ENCODE assay signal across 8 cellular contexts in the genomic region with DNA sequence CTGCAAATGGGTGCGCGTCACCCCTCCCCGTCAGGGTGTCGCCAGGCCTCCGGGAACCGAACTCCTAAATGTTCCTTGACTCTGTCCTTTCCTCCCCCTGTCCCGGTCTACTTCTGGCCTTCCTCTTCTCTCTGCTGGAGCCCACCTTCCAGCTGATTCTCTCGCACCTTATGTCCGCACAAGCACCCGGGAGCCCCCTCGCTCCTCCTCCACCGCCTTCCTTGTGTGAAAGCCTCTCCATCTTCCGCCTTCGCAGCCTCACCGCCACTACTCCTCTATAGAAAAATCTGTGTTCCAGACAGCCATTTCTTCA. TPM values are rescaled to one million over a fixed set of nuclear protein-coding genes. Genes with fewer than 3 reads are reported as not detected.
DNase-seq lines count a peak whose midpoint lies in the region; ATAC-seq, FAIRE-seq and TF ChIP-seq lines count a peak whose summit lies in the region.

No MANE protein-coding gene starts in this region.

- TF ChIP-seq CTCF in Caco-2 (IDR thresholded peaks at IDR 0.05; ENCODE audit: insufficient read depth in 1 of 2, low read depth in 1 of 2, low read length in 1 of 2, severe bottlenecking in 1 of 2, unreplicated experiment in 1 of 2) (no peak), Peyer's patch (IDR thresholded peaks at IDR 0.05) (no peak), pancreas (IDR thresholded peaks at IDR 0.05) (no peak)

- no peak for DNase-seq in Caco-2
- DNase-seq in Peyer's patch = no peak
- no peak for DNase-seq in pancreas
- DNase-seq in midbrain (lab: John Stamatoyannopoulos, UW) = no peak
- no peak for DNase-seq in NCI-H2107 (lab: John Stamatoyannopoulos, UW)
- no peak for DNase-seq in HCEC 1CT

- no peaks in the 10 kb centered on the region for H3K27me3 ChIP-seq in Caco-2 (replicated peaks; ENCODE audit: control insufficient read depth, insufficient read depth, low read length)
- H3K27me3 ChIP-seq in Peyer's patch = no peaks in the 10 kb centered on the region
- H3K27me3 ChIP-seq in esophagus (ENCODE audit: control insufficient read depth in 1 of 2, insufficient read depth in 2 of 2, low read length in 2 of 2) = no peaks in the 10 kb centered on the region
- H3K27me3 ChIP-seq in pancreas = no peaks in the 10 kb centered on the region

- no peak for TF ChIP-seq POLR2A in Peyer's patch (IDR thresholded peaks at IDR 0.05)

- BruUV-seq in Caco-2 (replicated peaks; lab: Mats Ljungman, UMichigan) = no TSS peak

- H3K27me3 Mint-ChIP-seq in Caco-2 (ENCODE audit: insufficient read depth, unreplicated experiment) = no peaks in the 10 kb centered on the region

- H3K9me3 ChIP-seq in Caco-2 (no peaks in the 10 kb centered on the region), Peyer's patch (no peaks in the 10 kb centered on the region), esophagus (ENCODE audit: control insufficient read depth in 2 of 2, insufficient read depth in 1 of 2, low read depth in 1 of 2, low read length in 1 of 2) (no peaks in the 10 kb centered on the region), pancreas (no peaks in the 10 kb centered on the region)

- no peaks in the 10 kb centered on the region for H3K9me3 Mint-ChIP-seq in Caco-2 (ENCODE audit: unreplicated experiment)

- intact Hi-C loops in Caco-2 (cut with micrococcal nuclease; ENCODE audit: unreplicated experiment) = no loop called here
- intact Hi-C loops in pancreas (cut with DNase I) = loop anchor here in 1 of 3 donors (10.0 kb wide), 1 partner anchor 162 kb away; no protein-coding TSS in a partner anchor

- ATAC-seq in pancreas (no peak), GM19397 (IDR thresholded peaks at IDR 0.05; ENCODE audit: unreplicated experiment) (no peak)

- H3K4me3 ChIP-seq in Caco-2 (ENCODE audit: low read depth, low read length) (peak overlapping the region; percentile 81), Peyer's patch (peak overlapping the region; percentile 58 to 93 (median 78)), esophagus (ENCODE audit: low read depth in 1 of 2, low read length in 2 of 2) (peak overlapping the region; percentile 60 to 66), pancreas (peak overlapping the region; percentile 69 to 85 (median 80))

- H3K4me1 ChIP-seq in Caco-2 (peaks cover 17% of the 10 kb centered on the region), Peyer's patch (peaks cover 0 to 18% (median 3%) of the 10 kb centered on the region in 4 donors), esophagus (ENCODE audit: control insufficient read depth in 2 of 2, insufficient read depth in 2 of 2, low read length in 1 of 2) (peaks cover 13 to 17% of the 10 kb centered on the region in 2 donors), pancreas (no peaks in the 10 kb centered on the region)

- POLR2A ChIA-PET in Caco-2 (lab: Charles Lee) = interaction anchor here (0.6 kb wide), 1 partner anchor 75 kb away, joined by 3 read pairs; no protein-coding TSS in a partner anchor

- H3K36me3 ChIP-seq in Caco-2 (ENCODE audit: control insufficient read depth, insufficient read depth, low read length) (no peaks in the 10 kb centered on the region), Peyer's patch (no peaks in the 10 kb centered on the region), esophagus (ENCODE audit: control insufficient read depth in 2 of 2, insufficient read depth in 2 of 2, low read length in 1 of 2) (no peaks in the 10 kb centered on the region), pancreas (no peaks in the 10 kb centered on the region)

- no peaks in the 10 kb centered on the region for H3K36me3 Mint-ChIP-seq in Caco-2 (ENCODE audit: insufficient read depth, unreplicated experiment)

- 40 to 44% methylated on average over 15 of the region's 15 CpGs for WGBS in esophagus, 2 donors
- 50 to 55% methylated on average over 15 of the region's 15 CpGs for WGBS in pancreas, 2 donors

- H3K4me1 Mint-ChIP-seq in Caco-2 (ENCODE audit: low read depth, unreplicated experiment) = peaks cover 13% of the 10 kb centered on the region

- FAIRE-seq in pancreas (lab: Jason Lieb, UNC) = no peak

- H3K27ac ChIP-seq in Peyer's patch (peak overlapping the region in 1 of 4 donors; percentile 71), esophagus (ENCODE audit: low read depth in 2 of 2, low read length in 1 of 2) (peak overlapping the region; percentile 29 to 62), pancreas (peak overlapping the region in 1 of 4 donors; percentile 54)

- H3K27ac Mint-ChIP-seq in Caco-2 (ENCODE audit: unreplicated experiment) = peak overlapping the region; percentile 2

- CTCF ChIA-PET in Caco-2 (lab: Charles Lee) = interaction anchor here (0.9 kb wide), 1 partner anchor 8 kb away, joined by 8 read pairs; no protein-coding TSS in a partner anchor

- peak overlapping the region; percentile 68 for H3K4me3 Mint-ChIP-seq in Caco-2 (ENCODE audit: unreplicated experiment)

RNA-seq across cellular contexts. Expression of gene KIF3C, which starts 0.6 kb away (rescaled TPM):
- total RNA-seq in Caco-2 (2022) = 7.1 and 9.2 TPM in 2 replicates
- total RNA-seq in Peyer's patch = 10 to 100 TPM in 1 of 4 donors, 1 to 10 TPM in 2, under 1 TPM in 1; 0.70 to 71.0 (median 3.2) TPM
- 1 to 10 TPM in 1 of 2 donors, under 1 TPM in 1; 0.98 to 1.0 TPM for polyA plus RNA-seq in esophagus
- 1 to 10 TPM in 5 of 6 donors, under 1 TPM in 1; 0.38 to 8.2 (median 2.0) TPM for total RNA-seq in pancreas
- 1 to 10 TPM; 1.6 to 4.6 TPM for polyA plus RNA-seq in pancreas

RNA-seq across cellular contexts. Expression of gene RAB10, which starts 51.0 kb away (rescaled TPM):
- total RNA-seq in Caco-2 (2022) (203 and 213 TPM in 2 replicates), Peyer's patch (10 to 100 TPM; 61.9 to 95.6 (median 85.1) TPM), pancreas (10 to 100 TPM; 27.4 to 62.9 (median 50.0) TPM)
- polyA plus RNA-seq in esophagus (100 to 1,000 TPM; 190 to 320 TPM), pancreas (10 to 100 TPM; 16.5 to 29.1 TPM)
